In genomic region chr14:69614592-69614991, GRCh38 we compare ENCODE assay signal across 8 cellular contexts. TPM values are rescaled to one million over a fixed set of nuclear protein-coding genes. Genes with fewer than 3 reads are reported as not detected.
DNase-seq lines count a peak whose midpoint lies in the region; FAIRE-seq and TF ChIP-seq lines count a peak whose summit lies in the region.

No MANE protein-coding gene starts in this region.

- peaks cover 41% of the 10 kb centered on the region for H3K4me1 ChIP-seq in thymus (ENCODE audit: control insufficient read depth, insufficient read depth, low read length)

- H3K9me3 ChIP-seq in thymus (ENCODE audit: control insufficient read depth) = no peaks in the 10 kb centered on the region

- no peak overlapping the region for H3K4me3 ChIP-seq in thymus (ENCODE audit: low read length)

- 6% methylated on average over 2 of the region's 2 CpGs for WGBS in thymus

- no peak for TF ChIP-seq CTCF in D721Med (IDR thresholded peaks at IDR 0.05; ENCODE audit: insufficient read depth, missing control alignments)

- H3K4me1 Mint-ChIP-seq in activated T-cell treated with anti-CD3 and anti-CD28 coated beads, Interleukin-2, amount 50 U/mL, for 24 hours (ENCODE audit: low read depth) = peaks cover 79% of the 10 kb centered on the region

- no peak for DNase-seq in activated T-cell treated with anti-CD3 and anti-CD28 coated beads, Interleukin-2, amount 50 U/mL, for 24 hours
- DNase-seq in activated T-cell treated with anti-CD3 and anti-CD28 coated beads, Interleukin-2, amount 50 U/mL, for 48 hours = no peak
- DNase-seq in UCSD-AML1 (lab: John Stamatoyannopoulos, UW; ENCODE audit: unreplicated experiment) (peak; percentile 38), kidney tubule cell (ENCODE audit: low spot score) (peak; percentile 32), D721Med (ENCODE audit: insufficient read length, low spot score) (no peak), NCI-H1436 (lab: John Stamatoyannopoulos, UW) (no peak)
- no peak for DNase-seq in stimulated activated naive CD4-positive, alpha-beta T cell treated with Interleukin-2 at 50 U/mL for 16 hours (lab: John Stamatoyannopoulos, UW)

- H3K27me3 ChIP-seq in thymus (ENCODE audit: control insufficient read depth, insufficient read depth) = no peaks in the 10 kb centered on the region

- no peak for FAIRE-seq in D721Med (lab: Jason Lieb, UNC)

- no peaks in the 10 kb centered on the region for H3K27me3 Mint-ChIP-seq in activated T-cell treated with anti-CD3 and anti-CD28 coated beads, Interleukin-2, amount 50 U/mL, for 24 hours

- peak overlapping the region; percentile 88 for H3K27ac ChIP-seq in thymus (ENCODE audit: low read depth)

- no peaks in the 10 kb centered on the region for H3K36me3 ChIP-seq in thymus (ENCODE audit: control insufficient read depth, insufficient read depth)

- H3K27ac Mint-ChIP-seq in activated T-cell treated with anti-CD3 and anti-CD28 coated beads, Interleukin-2, amount 50 U/mL, for 24 hours = peak overlapping the region; percentile 95

- peaks cover 75% of the 10 kb centered on the region for H3K36me3 Mint-ChIP-seq in activated T-cell treated with anti-CD3 and anti-CD28 coated beads, Interleukin-2, amount 50 U/mL, for 24 hours (ENCODE audit: low read depth)

- H3K4me3 Mint-ChIP-seq in activated T-cell treated with anti-CD3 and anti-CD28 coated beads, Interleukin-2, amount 50 U/mL, for 24 hours = peak overlapping the region; percentile 89

- no peaks in the 10 kb centered on the region for H3K9me3 Mint-ChIP-seq in activated T-cell treated with anti-CD3 and anti-CD28 coated beads, Interleukin-2, amount 50 U/mL, for 24 hours

RNA-seq across cellular contexts. Expression of gene SUSD6, which starts 3.2 kb away (rescaled TPM):
- polyA plus RNA-seq in thymus = 23.7 TPM

RNA-seq across cellular contexts. Expression of gene CCDC177, which starts 39.9 kb away (rescaled TPM):
- polyA plus RNA-seq in thymus = 0.02 TPM

Comparison
In these comparisons a context has a peak if more than half of its experiments do, and no peak if none do; other contexts are left out.
1. DNase-seq: peak in UCSD-AML1 (single experiment) and kidney tubule cell (single experiment); none in activated T-cell treated with anti-CD3 and anti-CD28 coated beads, Interleukin-2, amount 50 U/mL, for 24 hours (single experiment), activated T-cell treated with anti-CD3 and anti-CD28 coated beads, Interleukin-2, amount 50 U/mL, for 48 hours (0 of 2), stimulated activated naive CD4-positive, alpha-beta T cell treated with Interleukin-2 at 50 U/mL for 16 hours (single experiment), D721Med (single experiment) and NCI-H1436 (single experiment).